Comparison of ENCODE assay signal across 1 cellular context in the genomic region with DNA sequence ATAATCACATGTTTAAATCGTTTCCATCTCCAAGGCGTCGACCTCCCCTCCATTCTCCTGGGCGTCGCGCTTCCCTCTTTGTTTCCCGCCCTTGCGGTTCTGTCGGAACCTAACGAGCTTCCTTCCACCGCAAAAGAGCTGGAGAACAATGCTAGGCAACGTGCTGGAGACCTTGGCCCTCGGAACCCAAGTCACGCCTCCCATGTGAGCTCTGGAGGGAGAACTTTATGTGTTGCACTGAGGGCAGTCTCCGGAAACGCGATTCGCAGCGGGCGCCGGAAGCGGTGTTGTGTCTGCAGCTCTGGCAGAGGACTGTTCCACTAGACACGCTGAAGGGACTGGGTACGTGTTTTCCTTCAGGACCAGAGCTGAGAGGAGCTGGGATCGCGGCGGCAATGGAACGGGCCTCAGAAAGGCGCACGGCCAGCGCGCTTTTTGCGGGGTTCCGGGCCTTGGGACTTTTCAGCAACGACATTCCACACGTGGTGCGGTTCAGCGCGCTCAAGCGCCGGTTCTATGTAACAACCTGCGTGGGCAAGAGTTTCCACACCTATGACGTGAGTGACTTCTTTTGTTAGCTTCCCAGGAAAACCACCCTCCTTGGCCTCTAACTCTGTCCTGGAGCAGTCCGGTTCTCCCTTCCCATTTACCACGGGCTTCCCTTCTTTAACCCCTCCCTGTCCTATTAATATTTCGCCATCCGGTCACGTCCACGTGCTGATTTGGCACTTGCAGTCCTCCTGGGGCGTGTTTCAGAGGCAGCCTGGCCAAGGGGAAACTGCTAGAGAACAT.
TF ChIP-seq lines count a peak whose summit lies in the region.

Gene WDR36 (plus strand): TSS at position 287 of the 792 bp plus-strand sequence. CDS start 109 bp downstream, at position 396.

TF ChIP-seq in K562, 482 proteins besides CTCF, POLR2A, EP300 and RAD21 (continued from another document and continues in another):
- TF ChIP-seq SFPQ (IDR thresholded peaks at IDR 0.05; ENCODE audit: low read depth, low read length) = no peak
- TF ChIP-seq SLC30A9 (CRISPR knock-in tag; IDR thresholded peaks at IDR 0.05) = no peak
- peak; percentile 87 for TF ChIP-seq MXI1 (IDR thresholded peaks at IDR 0.05; ENCODE audit: low read depth, low read length)
- TF ChIP-seq, protein P1, sequence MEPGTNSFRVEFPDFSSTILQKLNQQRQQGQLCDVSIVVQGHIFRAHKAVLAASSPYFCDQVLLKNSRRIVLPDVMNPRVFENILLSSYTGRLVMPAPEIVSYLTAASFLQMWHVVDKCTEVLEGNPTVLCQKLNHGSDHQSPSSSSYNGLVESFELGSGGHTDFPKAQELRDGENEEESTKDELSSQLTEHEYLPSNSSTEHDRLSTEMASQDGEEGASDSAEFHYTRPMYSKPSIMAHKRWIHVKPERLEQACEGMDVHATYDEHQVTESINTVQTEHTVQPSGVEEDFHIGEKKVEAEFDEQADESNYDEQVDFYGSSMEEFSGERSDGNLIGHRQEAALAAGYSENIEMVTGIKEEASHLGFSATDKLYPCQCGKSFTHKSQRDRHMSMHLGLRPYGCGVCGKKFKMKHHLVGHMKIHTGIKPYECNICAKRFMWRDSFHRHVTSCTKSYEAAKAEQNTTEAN (CRISPR knock-in tag; IDR thresholded peaks at IDR 0.05) = peak; percentile 60; the same call in 1 of the 2 replicates
- peak; percentile 33; the same call in 1 of the 2 replicates for TF ChIP-seq CEBPG (CRISPR knock-in tag; IDR thresholded peaks at IDR 0.05)
- no peak; a peak in 1 of 4 replicates for TF ChIP-seq CEBPG (tag; conservative IDR thresholded peaks at IDR 0.05 in 1 of 2, IDR thresholded peaks at IDR 0.05 in 1 of 2)
- TF ChIP-seq, protein P2, sequence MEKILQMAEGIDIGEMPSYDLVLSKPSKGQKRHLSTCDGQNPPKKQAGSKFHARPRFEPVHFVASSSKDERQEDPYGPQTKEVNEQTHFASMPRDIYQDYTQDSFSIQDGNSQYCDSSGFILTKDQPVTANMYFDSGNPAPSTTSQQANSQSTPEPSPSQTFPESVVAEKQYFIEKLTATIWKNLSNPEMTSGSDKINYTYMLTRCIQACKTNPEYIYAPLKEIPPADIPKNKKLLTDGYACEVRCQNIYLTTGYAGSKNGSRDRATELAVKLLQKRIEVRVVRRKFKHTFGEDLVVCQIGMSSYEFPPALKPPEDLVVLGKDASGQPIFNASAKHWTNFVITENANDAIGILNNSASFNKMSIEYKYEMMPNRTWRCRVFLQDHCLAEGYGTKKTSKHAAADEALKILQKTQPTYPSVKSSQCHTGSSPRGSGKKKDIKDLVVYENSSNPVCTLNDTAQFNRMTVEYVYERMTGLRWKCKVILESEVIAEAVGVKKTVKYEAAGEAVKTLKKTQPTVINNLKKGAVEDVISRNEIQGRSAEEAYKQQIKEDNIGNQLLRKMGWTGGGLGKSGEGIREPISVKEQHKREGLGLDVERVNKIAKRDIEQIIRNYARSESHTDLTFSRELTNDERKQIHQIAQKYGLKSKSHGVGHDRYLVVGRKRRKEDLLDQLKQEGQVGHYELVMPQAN (IDR thresholded peaks at IDR 0.05; ENCODE audit: borderline replicate concordance) = peak; percentile 99
- TF ChIP-seq SP1 (CRISPR knock-in tag; IDR thresholded peaks at IDR 0.05) = peak; percentile 76
- TF ChIP-seq, protein P3, sequence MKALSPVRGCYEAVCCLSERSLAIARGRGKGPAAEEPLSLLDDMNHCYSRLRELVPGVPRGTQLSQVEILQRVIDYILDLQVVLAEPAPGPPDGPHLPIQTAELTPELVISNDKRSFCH (CRISPR knock-in tag; IDR thresholded peaks at IDR 0.05) = no peak
- TF ChIP-seq, protein P3 (tag; IDR thresholded peaks at IDR 0.05) = peak; percentile 43; the same call in 1 of the 2 replicates
- peak; percentile 29; the same call in 1 of the 2 replicates for TF ChIP-seq ZNF79 (CRISPR knock-in tag; IDR thresholded peaks at IDR 0.05; ENCODE audit: low read depth)
- no peak; the same call in 1 of the 2 replicates for TF ChIP-seq ZNF121 (CRISPR knock-in tag; conservative IDR thresholded peaks at IDR 0.05)
- peak; percentile 89 for TF ChIP-seq HDAC2 (IDR thresholded peaks at IDR 0.05)
- TF ChIP-seq, protein P4, sequence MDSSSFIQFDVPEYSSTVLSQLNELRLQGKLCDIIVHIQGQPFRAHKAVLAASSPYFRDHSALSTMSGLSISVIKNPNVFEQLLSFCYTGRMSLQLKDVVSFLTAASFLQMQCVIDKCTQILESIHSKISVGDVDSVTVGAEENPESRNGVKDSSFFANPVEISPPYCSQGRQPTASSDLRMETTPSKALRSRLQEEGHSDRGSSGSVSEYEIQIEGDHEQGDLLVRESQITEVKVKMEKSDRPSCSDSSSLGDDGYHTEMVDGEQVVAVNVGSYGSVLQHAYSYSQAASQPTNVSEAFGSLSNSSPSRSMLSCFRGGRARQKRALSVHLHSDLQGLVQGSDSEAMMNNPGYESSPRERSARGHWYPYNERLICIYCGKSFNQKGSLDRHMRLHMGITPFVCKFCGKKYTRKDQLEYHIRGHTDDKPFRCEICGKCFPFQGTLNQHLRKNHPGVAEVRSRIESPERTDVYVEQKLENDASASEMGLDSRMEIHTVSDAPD (CRISPR knock-in tag; IDR thresholded peaks at IDR 0.05) = no peak
- TF ChIP-seq HNRNPLL (IDR thresholded peaks at IDR 0.05; ENCODE audit: low read depth, low read length, poor library complexity, severe bottlenecking) = peak; percentile 50
- TF ChIP-seq TCF7 (IDR thresholded peaks at IDR 0.05; ENCODE audit: borderline replicate concordance) = 0 out of 2 replicates have a peak, but pooled peaks have one; percentile 76
- TF ChIP-seq, protein P5, sequence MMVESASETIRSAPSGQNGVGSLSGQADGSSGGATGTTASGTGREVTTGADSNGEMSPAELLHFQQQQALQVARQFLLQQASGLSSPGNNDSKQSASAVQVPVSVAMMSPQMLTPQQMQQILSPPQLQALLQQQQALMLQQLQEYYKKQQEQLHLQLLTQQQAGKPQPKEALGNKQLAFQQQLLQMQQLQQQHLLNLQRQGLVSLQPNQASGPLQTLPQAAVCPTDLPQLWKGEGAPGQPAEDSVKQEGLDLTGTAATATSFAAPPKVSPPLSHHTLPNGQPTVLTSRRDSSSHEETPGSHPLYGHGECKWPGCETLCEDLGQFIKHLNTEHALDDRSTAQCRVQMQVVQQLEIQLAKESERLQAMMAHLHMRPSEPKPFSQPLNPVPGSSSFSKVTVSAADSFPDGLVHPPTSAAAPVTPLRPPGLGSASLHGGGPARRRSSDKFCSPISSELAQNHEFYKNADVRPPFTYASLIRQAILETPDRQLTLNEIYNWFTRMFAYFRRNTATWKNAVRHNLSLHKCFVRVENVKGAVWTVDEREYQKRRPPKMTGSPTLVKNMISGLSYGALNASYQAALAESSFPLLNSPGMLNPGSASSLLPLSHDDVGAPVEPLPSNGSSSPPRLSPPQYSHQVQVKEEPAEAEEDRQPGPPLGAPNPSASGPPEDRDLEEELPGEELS (CRISPR knock-in tag; IDR thresholded peaks at IDR 0.05; ENCODE audit: borderline replicate concordance) = peak; percentile 85; the same call in 1 of the 2 replicates
- TF ChIP-seq TAF9B (IDR thresholded peaks at IDR 0.05; ENCODE audit: partially characterized antibody) = peak; percentile 70
- no peak for TF ChIP-seq RERE (CRISPR knock-in tag; IDR thresholded peaks at IDR 0.05; ENCODE audit: borderline replicate concordance)
- TF ChIP-seq TEAD2 (tag; IDR thresholded peaks at IDR 0.05) = 0 out of 2 replicates have a peak, but pooled peaks have one; percentile 26
- TF ChIP-seq, protein P6, sequence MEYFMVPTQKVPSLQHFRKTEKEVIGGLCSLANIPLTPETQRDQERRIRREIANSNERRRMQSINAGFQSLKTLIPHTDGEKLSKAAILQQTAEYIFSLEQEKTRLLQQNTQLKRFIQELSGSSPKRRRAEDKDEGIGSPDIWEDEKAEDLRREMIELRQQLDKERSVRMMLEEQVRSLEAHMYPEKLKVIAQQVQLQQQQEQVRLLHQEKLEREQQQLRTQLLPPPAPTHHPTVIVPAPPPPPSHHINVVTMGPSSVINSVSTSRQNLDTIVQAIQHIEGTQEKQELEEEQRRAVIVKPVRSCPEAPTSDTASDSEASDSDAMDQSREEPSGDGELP (CRISPR knock-in tag; IDR thresholded peaks at IDR 0.05; ENCODE audit: borderline replicate concordance) = peak; percentile 91
- TF ChIP-seq HCFC1 (IDR thresholded peaks at IDR 0.05; ENCODE audit: low read depth, low read length) = peak; percentile 88
- TF ChIP-seq E2F8 (IDR thresholded peaks at IDR 0.05; ENCODE audit: low read depth, partially characterized antibody) = peak; percentile 88
- no peak for TF ChIP-seq ZNF436 (CRISPR knock-in tag; IDR thresholded peaks at IDR 0.05)
- no peak for TF ChIP-seq JUNB (CRISPR knock-in tag; conservative IDR thresholded peaks at IDR 0.05)
- TF ChIP-seq SNRNP70 (optimal IDR thresholded peaks at IDR 0.05; ENCODE audit: low read depth, low read length) = no peak
- TF ChIP-seq, protein P7, sequence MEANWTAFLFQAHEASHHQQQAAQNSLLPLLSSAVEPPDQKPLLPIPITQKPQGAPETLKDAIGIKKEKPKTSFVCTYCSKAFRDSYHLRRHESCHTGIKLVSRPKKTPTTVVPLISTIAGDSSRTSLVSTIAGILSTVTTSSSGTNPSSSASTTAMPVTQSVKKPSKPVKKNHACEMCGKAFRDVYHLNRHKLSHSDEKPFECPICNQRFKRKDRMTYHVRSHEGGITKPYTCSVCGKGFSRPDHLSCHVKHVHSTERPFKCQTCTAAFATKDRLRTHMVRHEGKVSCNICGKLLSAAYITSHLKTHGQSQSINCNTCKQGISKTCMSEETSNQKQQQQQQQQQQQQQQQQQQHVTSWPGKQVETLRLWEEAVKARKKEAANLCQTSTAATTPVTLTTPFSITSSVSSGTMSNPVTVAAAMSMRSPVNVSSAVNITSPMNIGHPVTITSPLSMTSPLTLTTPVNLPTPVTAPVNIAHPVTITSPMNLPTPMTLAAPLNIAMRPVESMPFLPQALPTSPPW (CRISPR knock-in tag; IDR thresholded peaks at IDR 0.05) = peak; percentile 40
- TF ChIP-seq MIER1 (IDR thresholded peaks at IDR 0.05; ENCODE audit: low read depth) = 0 out of 2 replicates have a peak, but pooled peaks have one; percentile 54
